ENCODE assay signal across 23 cellular contexts in the genomic region with DNA sequence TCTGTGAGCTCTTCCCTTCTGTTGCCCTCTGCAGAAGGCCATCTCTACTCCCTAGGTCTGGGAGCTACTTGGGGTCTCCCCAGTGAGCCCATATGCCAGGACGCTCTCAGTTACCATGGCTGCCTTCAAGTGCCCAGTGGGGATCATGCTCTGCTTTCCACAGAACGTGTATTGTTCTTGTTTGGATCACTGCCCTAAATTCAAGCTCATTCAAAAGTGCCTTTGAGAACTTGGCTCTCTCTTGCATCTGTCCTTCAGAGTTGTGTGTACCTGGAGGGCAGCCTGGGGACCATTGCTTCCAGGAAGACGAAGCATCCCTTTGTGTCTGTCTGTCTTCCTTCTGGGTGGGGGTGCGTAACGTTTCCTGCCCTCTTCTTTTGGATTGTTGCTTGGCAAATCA.
"Had no signal": no experiment of that assay in that cellular context is flagged by ENCODE, and none has a peak within 500 bp of the region (broad histone marks: within the 10 kb centered on the region; RNA-seq: fewer than 3 reads in every experiment).

No MANE protein-coding gene starts in this region.

- DNase-seq: activated CD4-positive, alpha-beta T cell treated with anti-CD3 and anti-CD28 coated beads, Interleukin-2, amount 50 U/mL, for 1 hour; activated CD8-positive, alpha-beta T cell treated with anti-CD3 and anti-CD28 coated beads, Interleukin-2, amount 10 ng/mL, durations not matched to agents 7 days and 5 days; activated gamma-delta T cell; activated naive CD4-positive, alpha-beta T cell treated with anti-CD3 and anti-CD28 coated beads, Interleukin-2, amount 50 U/mL, for 16 hours; brain microvascular endothelial cell; effector CD4-positive, alpha-beta T cell; foreskin fibroblast; glutamatergic neuron; ovary; right cardiac atrium; stimulated activated CD4-positive, alpha-beta T cell treated with anti-CD3 and anti-CD28 coated beads, Interleukin-2, amount 100 ng/mL, for 24 hours; stomach had no signal

- H3K27me3 Mint-ChIP-seq: type B pancreatic cell had no signal

- H3K36me3 ChIP-seq: brain microvascular endothelial cell, neutrophil, ovary, stomach had no signal

- H3K79me2 ChIP-seq: hepatocyte had no signal

- H3K9me3 ChIP-seq: neutrophil, ovary, stomach had no signal

- H3K4me2 ChIP-seq: hepatocyte had no signal

- ATAC-seq: activated CD4-positive, CD25-positive, alpha-beta regulatory T cell treated with anti-CD3 and anti-CD28 coated beads, Interleukin-2, amount 50 U/mL, for 24 hours; activated CD8-positive, alpha-beta T cell treated with anti-CD3 and anti-CD28 coated beads, Interleukin-2, amount 10 ng/mL, durations not matched to agents 7 days and 5 days; natural killer cell treated with Interleukin-12 subunit alpha and Interleukin-12 subunit beta and Interleukin-15 and Interleukin-18, amount 100 ng/mL, for 72 hours; right cardiac atrium; stimulated activated memory B cell treated with anti-CD40 and anti-IgM and Interleukin-4, amounts not matched to agents 10 μg/mL and 1 μg/mL and 100 μg/mL, for 72 hours had no signal

- H3K27ac ChIP-seq: brain microvascular endothelial cell, hepatocyte, neutrophil, ovary, skin epidermis, stomach, VCaP had no signal

- H2AFZ ChIP-seq: hepatocyte had no signal

- H3K4me3 Mint-ChIP-seq: activated CD8-positive, alpha-beta T cell treated with anti-CD3 and anti-CD28 coated beads, Interleukin-2, amount 10 ng/mL, durations not matched to agents 7 days and 5 days; activated T-helper 1 cell treated with anti-CD3 and anti-CD28 coated beads, Interleukin-12 subunit alpha, Interleukin-12 subunit beta, Interleukin-2, Interleukin-4 antibody, amounts not matched to agents 30 ng/mL and 10 ng/mL and 1 ng/mL, durations not matched to agents 14 hours and 24 hours and 36 hours; dendritic cell treated with granulocyte-macrophage colony-stimulating factor and Interleukin-4, amounts not matched to agents 40 ng/mL and 50 ng/mL, for 4 days; memory B cell; natural killer cell treated with Interleukin-12 subunit alpha and Interleukin-12 subunit beta and Interleukin-15 and Interleukin-18, amount 100 ng/mL, for 72 hours; stimulated activated memory B cell treated with anti-CD40 and anti-IgM and Interleukin-4, amounts not matched to agents 10 μg/mL and 1 μg/mL and 100 μg/mL, for 72 hours; type B pancreatic cell had no signal

- H3K27ac Mint-ChIP-seq: activated CD8-positive, alpha-beta T cell treated with anti-CD3 and anti-CD28 coated beads, Interleukin-2, amount 10 ng/mL, durations not matched to agents 7 days and 5 days; activated T-helper 1 cell treated with anti-CD3 and anti-CD28 coated beads, Interleukin-12 subunit alpha, Interleukin-12 subunit beta, Interleukin-2, Interleukin-4 antibody, amounts not matched to agents 30 ng/mL and 10 ng/mL and 1 ng/mL, durations not matched to agents 14 hours and 24 hours and 36 hours; dendritic cell treated with granulocyte-macrophage colony-stimulating factor and Interleukin-4, amounts not matched to agents 40 ng/mL and 50 ng/mL, for 4 days; memory B cell; natural killer cell treated with Interleukin-12 subunit alpha and Interleukin-12 subunit beta and Interleukin-15 and Interleukin-18, amount 100 ng/mL, for 72 hours; stimulated activated memory B cell treated with anti-CD40 and anti-IgM and Interleukin-4, amounts not matched to agents 10 μg/mL and 1 μg/mL and 100 μg/mL, for 72 hours; type B pancreatic cell had no signal

- H3K9me3 Mint-ChIP-seq: activated T-helper 1 cell treated with anti-CD3 and anti-CD28 coated beads, Interleukin-12 subunit alpha, Interleukin-12 subunit beta, Interleukin-2, Interleukin-4 antibody, amounts not matched to agents 30 ng/mL and 10 ng/mL and 1 ng/mL, durations not matched to agents 14 hours and 24 hours and 36 hours; dendritic cell treated with granulocyte-macrophage colony-stimulating factor and Interleukin-4, amounts not matched to agents 40 ng/mL and 50 ng/mL, for 4 days; memory B cell; natural killer cell treated with Interleukin-12 subunit alpha and Interleukin-12 subunit beta and Interleukin-15 and Interleukin-18, amount 100 ng/mL, for 72 hours; stimulated activated memory B cell treated with anti-CD40 and anti-IgM and Interleukin-4, amounts not matched to agents 10 μg/mL and 1 μg/mL and 100 μg/mL, for 72 hours; type B pancreatic cell had no signal

- H3K4me1 Mint-ChIP-seq: memory B cell had no signal

- H3K27me3 ChIP-seq: brain microvascular endothelial cell, hepatocyte, ovary, stomach had no signal

- H3K36me3 Mint-ChIP-seq: memory B cell; natural killer cell treated with Interleukin-12 subunit alpha and Interleukin-12 subunit beta and Interleukin-15 and Interleukin-18, amount 100 ng/mL, for 72 hours; stimulated activated memory B cell treated with anti-CD40 and anti-IgM and Interleukin-4, amounts not matched to agents 10 μg/mL and 1 μg/mL and 100 μg/mL, for 72 hours; type B pancreatic cell had no signal

- H3K4me3 ChIP-seq: hepatocyte, ovary, skin epidermis, stomach had no signal
